Comparison of ENCODE assay signal across 14 cellular contexts in genomic region chr2:43152186-43152585, GRCh38.
A peak's percentile ranks its signal among the peaks of the same experiment; 100 is the strongest.
DNase-seq lines count a peak whose midpoint lies in the region; ATAC-seq and TF ChIP-seq lines count a peak whose summit lies in the region.
"Had no signal": no experiment of that assay in that cellular context is flagged by ENCODE, and none has a peak within 500 bp of the region (broad histone marks: within the 10 kb centered on the region; RNA-seq: fewer than 3 reads in every experiment).

No MANE protein-coding gene starts in this region.

- H3K36me3 Mint-ChIP-seq in activated CD4-positive, alpha-beta T cell treated with anti-CD3 and anti-CD28 coated beads for 36 hours (ENCODE audit: low read depth), result peaks cover 2% of the 10 kb centered on the region
- peaks cover 4% of the 10 kb centered on the region for H3K36me3 Mint-ChIP-seq in activated CD8-positive, alpha-beta T cell treated with anti-CD3 and anti-CD28 coated beads for 36 hours (ENCODE audit: low read depth)
- no peaks in the 10 kb centered on the region for H3K36me3 Mint-ChIP-seq in nephron (ENCODE audit: low read depth)
- H3K36me3 Mint-ChIP-seq: activated naive CD4-positive, alpha-beta T cell treated with anti-CD3 and anti-CD28 coated beads, Interleukin-2, amount 50 U/mL, for 72 hours had no signal

- no peaks in the 10 kb centered on the region for H3K27me3 Mint-ChIP-seq in activated CD4-positive, alpha-beta T cell treated with anti-CD3 and anti-CD28 coated beads for 36 hours
- H3K27me3 Mint-ChIP-seq in activated CD8-positive, alpha-beta T cell treated with anti-CD3 and anti-CD28 coated beads for 36 hours, result no peaks in the 10 kb centered on the region
- peaks cover 4% of the 10 kb centered on the region for H3K27me3 Mint-ChIP-seq in nephron (ENCODE audit: low read depth)

- in situ Hi-C loops in HAP-1 (cut with MboI; ENCODE audit: low sequenced_read_pairs), result no loop called here

- no peaks in the 10 kb centered on the region for H3K36me3 ChIP-seq in HAP-1 (replicated peaks)

- no peaks in the 10 kb centered on the region for H3K9me3 Mint-ChIP-seq in activated CD4-positive, alpha-beta T cell treated with anti-CD3 and anti-CD28 coated beads for 36 hours (ENCODE audit: low read depth)
- H3K9me3 Mint-ChIP-seq in activated CD8-positive, alpha-beta T cell treated with anti-CD3 and anti-CD28 coated beads for 36 hours, result no peaks in the 10 kb centered on the region
- H3K9me3 Mint-ChIP-seq in nephron, result no peaks in the 10 kb centered on the region
- H3K9me3 Mint-ChIP-seq: activated naive CD4-positive, alpha-beta T cell treated with anti-CD3 and anti-CD28 coated beads, Interleukin-2, amount 50 U/mL, for 72 hours; endodermal cell had no signal

- H3K4me1 Mint-ChIP-seq in activated CD4-positive, alpha-beta T cell treated with anti-CD3 and anti-CD28 coated beads for 36 hours, result peaks cover 58% of the 10 kb centered on the region
- peaks cover 70% of the 10 kb centered on the region for H3K4me1 Mint-ChIP-seq in activated CD8-positive, alpha-beta T cell treated with anti-CD3 and anti-CD28 coated beads for 36 hours (ENCODE audit: low read depth)
- H3K4me1 Mint-ChIP-seq in nephron, result peaks cover 5% of the 10 kb centered on the region

- intact Hi-C loops in activated CD4-positive, alpha-beta T cell treated with anti-CD3 and anti-CD28 coated beads for 36 hours (cut with DNase I, micrococcal nuclease), result loop anchor here in 1 of 2 experiments (5.0 kb wide), 1 partner anchor 1310 kb away; no protein-coding TSS in a partner anchor
- intact Hi-C loops in activated CD8-positive, alpha-beta T cell treated with anti-CD3 and anti-CD28 coated beads for 36 hours (cut with micrococcal nuclease), result no loop called here

- no peak for DNase-seq in activated CD4-positive, alpha-beta T cell treated with anti-CD3 and anti-CD28 coated beads for 36 hours
- no peak for DNase-seq in activated CD4-positive, alpha-beta T cell treated with anti-CD3 and anti-CD28 coated beads, Interleukin-2, amount 50 U/mL, for 4 hours
- DNase-seq in DMS153 (lab: John Stamatoyannopoulos, UW) (peak; percentile 68), NCI-H2196 treated with DMSO at 0.1 percent for 48 hours (lab: John Stamatoyannopoulos, UW; ENCODE audit: unreplicated experiment) (no peak), HAP-1 (ENCODE audit: low spot score in 2 of 2) (no peak), C1 segment of cervical spinal cord (lab: John Stamatoyannopoulos, UW) (no peak)
- DNase-seq in activated CD8-positive, alpha-beta T cell treated with anti-CD3 and anti-CD28 coated beads for 36 hours, result no peak
- DNase-seq: caudate nucleus; endodermal cell; mammary epithelial cell; stimulated activated CD4-positive, alpha-beta T cell treated with anti-CD3 and anti-CD28 coated beads, Interleukin-4, amount 100 ng/mL, for 1 hour; trophoblast cell had no signal

- CTCF ChIA-PET in activated CD4-positive, alpha-beta T cell treated with anti-CD3 and anti-CD28 coated beads for 36 hours (lab: Charles Lee), result interaction anchor here (0.7 to 2.0 kb wide), 5 partner anchors 17 to 77 kb away, joined by 3 to 7 read pairs (median 3); no protein-coding TSS in a partner anchor
- CTCF ChIA-PET in activated CD8-positive, alpha-beta T cell treated with anti-CD3 and anti-CD28 coated beads for 36 hours (lab: Charles Lee), result interaction anchor here (1.0 to 2.6 kb wide), 4 partner anchors 12 to 77 kb away, joined by 3 to 10 read pairs (median 5); no protein-coding TSS in a partner anchor

- H3K9me3 ChIP-seq in HAP-1, result no peaks in the 10 kb centered on the region

- H3K4me3 Mint-ChIP-seq in activated CD4-positive, alpha-beta T cell treated with anti-CD3 and anti-CD28 coated beads for 36 hours, result no peak overlapping the region
- peak overlapping the region; percentile 13 for H3K4me3 Mint-ChIP-seq in activated CD8-positive, alpha-beta T cell treated with anti-CD3 and anti-CD28 coated beads for 36 hours
- no peak overlapping the region for H3K4me3 Mint-ChIP-seq in nephron
- H3K4me3 Mint-ChIP-seq: endodermal cell had no signal

- no peak overlapping the region for H3K4me3 ChIP-seq in HAP-1

- TF ChIP-seq CTCF in activated CD8-positive, alpha-beta T cell treated with anti-CD3 and anti-CD28 coated beads for 36 hours (IDR thresholded peaks at IDR 0.05), result no peak
- TF ChIP-seq CTCF in nephron (IDR thresholded peaks at IDR 0.05; ENCODE audit: unreplicated experiment in 3 of 3), result no peak

- no peaks in the 10 kb centered on the region for H3K4me1 ChIP-seq in HAP-1

- H3K27ac Mint-ChIP-seq in activated CD4-positive, alpha-beta T cell treated with anti-CD3 and anti-CD28 coated beads for 36 hours, result peak overlapping the region; percentile 58
- H3K27ac Mint-ChIP-seq in activated CD8-positive, alpha-beta T cell treated with anti-CD3 and anti-CD28 coated beads for 36 hours, result peak overlapping the region; percentile 41
- H3K27ac Mint-ChIP-seq in nephron, result peak overlapping the region in 2 of 3 experiments; percentile 16 to 23
- H3K27ac Mint-ChIP-seq: endodermal cell had no signal

- ATAC-seq in activated CD4-positive, alpha-beta T cell treated with anti-CD3 and anti-CD28 coated beads for 36 hours, result no peak
- ATAC-seq in activated CD8-positive, alpha-beta T cell treated with anti-CD3 and anti-CD28 coated beads for 36 hours, result no peak
- ATAC-seq: activated naive CD4-positive, alpha-beta T cell treated with anti-CD3 and anti-CD28 coated beads, Interleukin-2, amount 50 U/mL, for 72 hours had no signal

- POLR2A ChIA-PET in activated CD4-positive, alpha-beta T cell treated with anti-CD3 and anti-CD28 coated beads for 36 hours (lab: Charles Lee), result no interaction called here
- POLR2A ChIA-PET in activated CD8-positive, alpha-beta T cell treated with anti-CD3 and anti-CD28 coated beads for 36 hours (lab: Charles Lee), result interaction anchor here (0.7 to 6.8 kb wide), 3 partner anchors 14 to 19 kb away, joined by 3 to 59 read pairs (median 4); no protein-coding TSS in a partner anchor

- H3K27me3 ChIP-seq in HAP-1 (ENCODE audit: low read depth), result no peaks in the 10 kb centered on the region
